Comparison of ENCODE assay signal across 8 cellular contexts in genomic region chr22:28799834-28800307, GRCh38. TPM values are rescaled to one million over a fixed set of nuclear protein-coding genes. Genes with fewer than 3 reads are reported as not detected.
DNase-seq lines count a peak whose midpoint lies in the region; ATAC-seq and TF ChIP-seq lines count a peak whose summit lies in the region.

No MANE protein-coding gene starts in this region.

- ATAC-seq in GM21447 (IDR thresholded peaks at IDR 0.05; ENCODE audit: unreplicated experiment) = peak; percentile 16
- peak; percentile 31 for ATAC-seq in activated CD8-positive, alpha-beta T cell treated with anti-CD3 and anti-CD28 coated beads for 36 hours
- peak; percentile 33 for ATAC-seq in naive thymus-derived CD4-positive, alpha-beta T cell

- no peaks in the 10 kb centered on the region for H3K27me3 ChIP-seq in naive thymus-derived CD4-positive, alpha-beta T cell (ENCODE audit: control insufficient read depth in 2 of 2, insufficient read depth in 2 of 2, low read length in 2 of 2)

- intact Hi-C loops in Calu3 (cut with micrococcal nuclease; ENCODE audit: unreplicated experiment) = loop anchor here (2.0 kb wide), 1 partner anchor 29 kb away; no protein-coding TSS in a partner anchor
- intact Hi-C loops in activated CD8-positive, alpha-beta T cell treated with anti-CD3 and anti-CD28 coated beads for 36 hours (cut with micrococcal nuclease) = no loop called here
- intact Hi-C loops in naive thymus-derived CD4-positive, alpha-beta T cell (cut with micrococcal nuclease) = loop anchor here (1.0 to 10.0 kb wide), 11 partner anchors 8 to 885 kb away; partner anchors contain the start of genes HSCB (in 2 of the 2), PITPNB (in 2 of the 2), CCDC117 (in 1 of the 2) and TTC28 (in 1 of the 2)

- peaks cover 21 to 36% (median 26%) of the 10 kb centered on the region in 3 experiments for H3K36me3 ChIP-seq in naive thymus-derived CD4-positive, alpha-beta T cell (ENCODE audit: control insufficient read depth in 2 of 3, insufficient read depth in 3 of 3, low read length in 3 of 3)
- H3K36me3 ChIP-seq in urinary bladder (ENCODE audit: insufficient read depth) = peaks cover 4% of the 10 kb centered on the region

- BruUV-seq in Calu3 (replicated peaks; lab: Mats Ljungman, UMichigan) = no TSS peak

- peak overlapping the region; percentile 99 for H3K27ac ChIP-seq in naive thymus-derived CD4-positive, alpha-beta T cell (ENCODE audit: low read depth, low read length)
- H3K27ac ChIP-seq in urinary bladder (ENCODE audit: low read depth) = peak overlapping the region; percentile 100

- no peaks in the 10 kb centered on the region for H3K9me3 Mint-ChIP-seq in Calu3 (ENCODE audit: low read depth, unreplicated experiment)
- no peaks in the 10 kb centered on the region for H3K9me3 Mint-ChIP-seq in activated CD8-positive, alpha-beta T cell treated with anti-CD3 and anti-CD28 coated beads for 36 hours
- peaks cover 0 to 6% (median 0%) of the 10 kb centered on the region in 11 donors for H3K9me3 Mint-ChIP-seq in naive thymus-derived CD4-positive, alpha-beta T cell

- under 1% methylated on average over 29 of the region's 29 CpGs for whole genome bisulfite sequencing in urinary bladder

- H3K36me3 Mint-ChIP-seq in Calu3 (ENCODE audit: insufficient read depth, unreplicated experiment) = peaks cover 83% of the 10 kb centered on the region
- H3K36me3 Mint-ChIP-seq in activated CD8-positive, alpha-beta T cell treated with anti-CD3 and anti-CD28 coated beads for 36 hours (ENCODE audit: low read depth) = peaks cover 64% of the 10 kb centered on the region
- H3K36me3 Mint-ChIP-seq in naive thymus-derived CD4-positive, alpha-beta T cell = peaks cover 11 to 58% (median 21%) of the 10 kb centered on the region in 5 donors

- peak overlapping the region; percentile 81 for H3K4me3 ChIP-seq in naive thymus-derived CD4-positive, alpha-beta T cell (ENCODE audit: low read length)
- H3K4me3 ChIP-seq in urinary bladder (ENCODE audit: low read depth, low read length) = peak overlapping the region; percentile 92

- peaks cover 23% of the 10 kb centered on the region for H3K4me1 Mint-ChIP-seq in Calu3 (ENCODE audit: low read depth, unreplicated experiment)
- peaks cover 49% of the 10 kb centered on the region for H3K4me1 Mint-ChIP-seq in activated CD8-positive, alpha-beta T cell treated with anti-CD3 and anti-CD28 coated beads for 36 hours (ENCODE audit: low read depth)
- H3K4me1 Mint-ChIP-seq in naive thymus-derived CD4-positive, alpha-beta T cell = peaks cover 33 to 66% (median 54%) of the 10 kb centered on the region in 7 donors

- DNase-seq in Calu3 = peak; percentile 72
- DNase-seq in HT-29 (ENCODE audit: low spot score) = peak; percentile 83
- peak; percentile 39 for DNase-seq in activated CD8-positive, alpha-beta T cell treated with anti-CD3 and anti-CD28 coated beads for 36 hours
- peak; percentile 56 for DNase-seq in fibroblast of peridontal ligament (ENCODE audit: extremely low read depth)
- DNase-seq in naive thymus-derived CD4-positive, alpha-beta T cell = peak in 3 of 9 donors; percentile 18 to 61 (median 30)
- no peak for DNase-seq in HuH-7 (ENCODE audit: low spot score)

- TF ChIP-seq CTCF in Calu3 (IDR thresholded peaks at IDR 0.05; ENCODE audit: unreplicated experiment) = no peak
- no peak for TF ChIP-seq CTCF in activated CD8-positive, alpha-beta T cell treated with anti-CD3 and anti-CD28 coated beads for 36 hours (IDR thresholded peaks at IDR 0.05)

- peak overlapping the region; percentile 83 for H3K4me3 Mint-ChIP-seq in Calu3 (ENCODE audit: low read depth, unreplicated experiment)
- H3K4me3 Mint-ChIP-seq in activated CD8-positive, alpha-beta T cell treated with anti-CD3 and anti-CD28 coated beads for 36 hours = peak overlapping the region; percentile 95
- H3K4me3 Mint-ChIP-seq in naive thymus-derived CD4-positive, alpha-beta T cell = peak overlapping the region; percentile 91 to 99 (median 94)

- CTCF ChIA-PET in Calu3 (lab: Charles Lee) = interaction anchor here (0.6 to 1.3 kb wide), 5 partner anchors 11 to 30 kb away, joined by 3 read pairs; partner anchors contain the start of gene CCDC117
- CTCF ChIA-PET in activated CD8-positive, alpha-beta T cell treated with anti-CD3 and anti-CD28 coated beads for 36 hours (lab: Charles Lee) = interaction anchor here (0.9 to 4.6 kb wide), 4 partner anchors 12 to 29 kb away, joined by 3 to 29 read pairs (median 18); partner anchors contain the start of gene CCDC117
- CTCF ChIA-PET in naive thymus-derived CD4-positive, alpha-beta T cell (lab: Charles Lee) = interaction anchor here (0.7 to 4.4 kb wide), 5 partner anchors 9 to 199 kb away, joined by 3 to 26 read pairs (median 4); no protein-coding TSS in a partner anchor

- POLR2A ChIA-PET in activated CD8-positive, alpha-beta T cell treated with anti-CD3 and anti-CD28 coated beads for 36 hours (lab: Charles Lee) = interaction anchor here (0.9 to 4.8 kb wide), 16 partner anchors 9 to 109 kb away, joined by 3 to 60 read pairs (median 5); partner anchors contain the start of genes CCDC117, CHEK2 and HSCB
- POLR2A ChIA-PET in naive thymus-derived CD4-positive, alpha-beta T cell (lab: Charles Lee) = interaction anchor here (1.3 to 7.8 kb wide), 10 partner anchors 12 to 880 kb away, joined by 3 to 194 read pairs (median 30); partner anchors contain the start of genes CCDC117, CHEK2, HSCB and PITPNB

- no peaks in the 10 kb centered on the region for H3K27me3 Mint-ChIP-seq in Calu3 (ENCODE audit: unreplicated experiment)
- H3K27me3 Mint-ChIP-seq in activated CD8-positive, alpha-beta T cell treated with anti-CD3 and anti-CD28 coated beads for 36 hours = no peaks in the 10 kb centered on the region
- H3K27me3 Mint-ChIP-seq in naive thymus-derived CD4-positive, alpha-beta T cell = no peaks in the 10 kb centered on the region

- peaks cover 30 to 41% of the 10 kb centered on the region in 2 donors for H3K4me1 ChIP-seq in naive thymus-derived CD4-positive, alpha-beta T cell (ENCODE audit: control insufficient read depth in 2 of 2, insufficient read depth in 2 of 2, low read length in 2 of 2)
- H3K4me1 ChIP-seq in urinary bladder (ENCODE audit: insufficient read depth) = no peaks in the 10 kb centered on the region

- peak overlapping the region; percentile 97 for H3K27ac Mint-ChIP-seq in Calu3 (ENCODE audit: unreplicated experiment)
- peak overlapping the region; percentile 99 for H3K27ac Mint-ChIP-seq in activated CD8-positive, alpha-beta T cell treated with anti-CD3 and anti-CD28 coated beads for 36 hours
- H3K27ac Mint-ChIP-seq in naive thymus-derived CD4-positive, alpha-beta T cell = peak overlapping the region; percentile 90 to 99 (median 99)

- no peaks in the 10 kb centered on the region for H3K9me3 ChIP-seq in naive thymus-derived CD4-positive, alpha-beta T cell (ENCODE audit: control insufficient read depth in 2 of 3, low read length in 3 of 3)

RNA-seq across cellular contexts. Expression of gene XBP1, which starts 0.5 kb away (rescaled TPM):
- total RNA-seq in Calu3 (2022) (179 and 192 TPM in 2 replicates), urinary bladder (168 TPM)
- total RNA-seq in HT-29 (2014; rRNA removed; shearing (Covaris generic)) = 598 and 686 TPM in 2 replicates
- 100 to 1,000 TPM; 102 to 103 TPM for total RNA-seq in activated CD8-positive, alpha-beta T cell treated with anti-CD3 and anti-CD28 coated beads for 36 hours
- total RNA-seq in naive thymus-derived CD4-positive, alpha-beta T cell = 100 to 1,000 TPM; 120 to 293 (median 144) TPM
- polyA plus RNA-seq in naive thymus-derived CD4-positive, alpha-beta T cell = 100 to 1,000 TPM; 250 to 417 TPM
- polyA plus RNA-seq in urinary bladder = 68.1 TPM

RNA-seq across cellular contexts. Expression of gene CCDC117, which starts 27.4 kb away (rescaled TPM):
- total RNA-seq in Calu3 (2022) (25.4 and 27.0 TPM in 2 replicates), urinary bladder (33.0 TPM)
- total RNA-seq in HT-29 (2014; rRNA removed; shearing (Covaris generic)) = 7.2 and 8.2 TPM in 2 replicates
- 10 to 100 TPM; 25.5 to 26.2 TPM for total RNA-seq in activated CD8-positive, alpha-beta T cell treated with anti-CD3 and anti-CD28 coated beads for 36 hours
- total RNA-seq in naive thymus-derived CD4-positive, alpha-beta T cell = 10 to 100 TPM; 13.5 to 33.5 (median 21.2) TPM
- 10 to 100 TPM in 1 of 2 donors, 1 to 10 TPM in 1; 8.7 to 12.6 TPM for polyA plus RNA-seq in naive thymus-derived CD4-positive, alpha-beta T cell
- polyA plus RNA-seq in urinary bladder = 13.5 TPM

RNA-seq across cellular contexts. Expression of gene HSCB, which starts 58.0 kb away (rescaled TPM):
- total RNA-seq in Calu3 (2022) = 15.7 and 16.5 TPM in 2 replicates
- 24.6 and 26.2 TPM in 2 replicates for total RNA-seq in HT-29 (2014; rRNA removed; shearing (Covaris generic))
- 10 to 100 TPM; 16.5 to 17.5 TPM for total RNA-seq in activated CD8-positive, alpha-beta T cell treated with anti-CD3 and anti-CD28 coated beads for 36 hours
- 10 to 100 TPM in 1 of 5 experiments, 1 to 10 TPM in 4; 8.2 to 10.9 (median 9.0) TPM for total RNA-seq in naive thymus-derived CD4-positive, alpha-beta T cell
- polyA plus RNA-seq in naive thymus-derived CD4-positive, alpha-beta T cell = 1 to 10 TPM; 6.7 to 8.7 TPM
- total RNA-seq in urinary bladder = 13.2 TPM
- 20.7 TPM for polyA plus RNA-seq in urinary bladder

RNA-seq across cellular contexts. Expression of gene CHEK2, which starts 58.3 kb away (rescaled TPM):
- 27.0 and 35.7 TPM in 2 replicates for total RNA-seq in Calu3 (2022)
- 21.3 and 22.1 TPM in 2 replicates for total RNA-seq in HT-29 (2014; rRNA removed; shearing (Covaris generic))
- total RNA-seq in activated CD8-positive, alpha-beta T cell treated with anti-CD3 and anti-CD28 coated beads for 36 hours = 10 to 100 TPM; 15.4 to 17.3 TPM
- 10 to 100 TPM in 3 of 5 experiments, 1 to 10 TPM in 2; 8.4 to 36.7 (median 10.6) TPM for total RNA-seq in naive thymus-derived CD4-positive, alpha-beta T cell
- 10 to 100 TPM in 1 of 2 donors, 1 to 10 TPM in 1; 7.0 to 11.5 TPM for polyA plus RNA-seq in naive thymus-derived CD4-positive, alpha-beta T cell
- 15.6 TPM for total RNA-seq in urinary bladder
- 8.8 TPM for polyA plus RNA-seq in urinary bladder
